Comparison of ENCODE assay signal across 8 cellular contexts in the genomic region with DNA sequence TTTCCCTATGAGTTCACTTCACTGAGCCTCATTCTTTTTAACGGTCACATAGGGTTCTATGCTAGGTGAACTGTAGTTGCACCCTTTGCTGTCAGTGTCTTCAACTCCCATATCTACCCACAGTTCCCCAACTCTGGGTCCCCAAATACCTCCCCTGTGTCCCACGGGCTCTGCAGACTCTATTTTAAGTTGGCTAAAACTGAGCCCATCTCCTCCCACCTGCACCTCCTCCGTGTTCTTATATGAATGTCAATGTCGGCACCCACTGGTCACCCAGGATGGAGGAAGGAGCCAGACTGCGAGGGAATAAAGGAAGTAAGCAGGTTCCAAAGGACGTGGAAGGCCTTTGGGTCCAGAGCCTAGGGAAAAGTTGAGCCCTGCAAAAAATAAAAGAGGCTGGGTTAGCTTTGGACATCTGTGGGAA. TPM values are rescaled to one million over a fixed set of nuclear protein-coding genes. Genes with fewer than 3 reads are reported as not detected.
DNase-seq lines count a peak whose midpoint lies in the region; ATAC-seq and TF ChIP-seq lines count a peak whose summit lies in the region.

No MANE protein-coding gene starts in this region.

- peaks cover 5% of the 10 kb centered on the region; the same call in 1 of the 2 replicates for H3K4me1 ChIP-seq in HUES6 (ENCODE audit: control insufficient read depth, insufficient read depth, low read length)

- no peak for ATAC-seq in central memory CD8-positive, alpha-beta T cell (replicated peaks; ENCODE audit: extremely low read depth, poor library complexity, severe bottlenecking)
- no peak for ATAC-seq in naive thymus-derived CD8-positive, alpha-beta T cell

- no peak overlapping the region for H3K9ac ChIP-seq in HUES6 (ENCODE audit: low read length)

- H3K4me3 Mint-ChIP-seq in central memory CD8-positive, alpha-beta T cell = peak overlapping the region; percentile 85
- H3K4me3 Mint-ChIP-seq in naive thymus-derived CD8-positive, alpha-beta T cell = peak overlapping the region; percentile 89 to 97 (median 94)

- peak overlapping the region; percentile 88 for H3K27ac Mint-ChIP-seq in central memory CD8-positive, alpha-beta T cell (ENCODE audit: low read depth)
- H3K27ac Mint-ChIP-seq in naive thymus-derived CD8-positive, alpha-beta T cell = peak overlapping the region; percentile 77 to 98 (median 94)

- H3K36me3 ChIP-seq in HUES6 (ENCODE audit: control insufficient read depth, insufficient read depth, low read length) = peaks cover 31% of the 10 kb centered on the region

- H3K9me3 ChIP-seq in AG04450 (ENCODE audit: control insufficient read depth, insufficient read depth, low read length) = no peaks in the 10 kb centered on the region; the same call in 1 of the 2 replicates
- no peaks in the 10 kb centered on the region for H3K9me3 ChIP-seq in HUES6 (ENCODE audit: control insufficient read depth, insufficient read depth, low read depth, low read length)

- H3K27me3 ChIP-seq in AG04450 (ENCODE audit: control insufficient read depth, insufficient read depth, low read length) = no peaks in the 10 kb centered on the region
- no peaks in the 10 kb centered on the region for H3K27me3 ChIP-seq in HUES6 (ENCODE audit: control insufficient read depth, insufficient read depth, low read length)

- CTCF ChIA-PET in AG04450 (lab: Charles Lee) = interaction anchor here (0.5 to 1.5 kb wide), 4 partner anchors 9 to 63 kb away, joined by 3 to 7 read pairs (median 6); no protein-coding TSS in a partner anchor

- TF ChIP-seq CTCF in AG04450 (IDR thresholded peaks at IDR 0.05; ENCODE audit: low read depth, low read length) = no peak

- no peaks in the 10 kb centered on the region for H3K27me3 Mint-ChIP-seq in central memory CD8-positive, alpha-beta T cell
- H3K27me3 Mint-ChIP-seq in naive thymus-derived CD8-positive, alpha-beta T cell = no peaks in the 10 kb centered on the region

- no peak overlapping the region for H3K27ac ChIP-seq in AG04450 (ENCODE audit: low read depth, low read length)
- no peak overlapping the region for H3K27ac ChIP-seq in HUES6 (ENCODE audit: low read depth, low read length)

- no peaks in the 10 kb centered on the region for H3K9me3 Mint-ChIP-seq in central memory CD8-positive, alpha-beta T cell
- H3K9me3 Mint-ChIP-seq in naive thymus-derived CD8-positive, alpha-beta T cell = no peaks in the 10 kb centered on the region

- peaks cover 23% of the 10 kb centered on the region for H3K36me3 Mint-ChIP-seq in central memory CD8-positive, alpha-beta T cell (ENCODE audit: insufficient read depth)
- peaks cover 0 to 25% (median 4%) of the 10 kb centered on the region in 3 donors for H3K36me3 Mint-ChIP-seq in naive thymus-derived CD8-positive, alpha-beta T cell

- H3K4me1 Mint-ChIP-seq in central memory CD8-positive, alpha-beta T cell = peaks cover 19% of the 10 kb centered on the region
- H3K4me1 Mint-ChIP-seq in naive thymus-derived CD8-positive, alpha-beta T cell = peaks cover 8 to 37% (median 16%) of the 10 kb centered on the region in 4 donors

- H3K4me3 ChIP-seq in AG04450 (ENCODE audit: low read depth, low read length) (peak overlapping the region; percentile 87), HUES6 (ENCODE audit: low read depth, low read length) (peak overlapping the region; percentile 46)

- no peak for DNase-seq in AG04450 (ENCODE audit: low read depth, low spot score)
- DNase-seq in central memory CD8-positive, alpha-beta T cell (ENCODE audit: low spot score in 2 of 2) = no peak
- no peak for DNase-seq in naive thymus-derived CD8-positive, alpha-beta T cell
- DNase-seq in SK-N-DZ (ENCODE audit: low spot score) = no peak
- DNase-seq in COR-L47 (lab: John Stamatoyannopoulos, UW) = no peak
- DNase-seq in DMS114 treated with DMSO at 0.1 percent for 48 hours (lab: John Stamatoyannopoulos, UW; ENCODE audit: unreplicated experiment) = no peak
- no peak for DNase-seq in retina

- POLR2A ChIA-PET in AG04450 (lab: Yijun Ruan, JAX) = no interaction called here
- POLR2A ChIA-PET in naive thymus-derived CD8-positive, alpha-beta T cell (lab: Charles Lee) = interaction anchor here (0.7 to 1.9 kb wide), 6 partner anchors 15 to 308 kb away, joined by 3 to 12 read pairs (median 6); a partner anchor contains a TSS

RNA-seq across cellular contexts. Expression of a gene that starts 0.8 kb away (rescaled TPM):
- polyA plus RNA-seq in AG04450 (2011; rRNA removed) = 33.6 and 42.7 TPM in 2 replicates
- 13.5 and 19.1 TPM in 2 replicates for polyA minus RNA-seq in AG04450 (2011; rRNA and poly(A)+ RNA removed)
- total RNA-seq in naive thymus-derived CD8-positive, alpha-beta T cell = 10 to 100 TPM; 63.3 to 65.6 TPM
- polyA plus RNA-seq in naive thymus-derived CD8-positive, alpha-beta T cell = 100 to 1,000 TPM in 1 of 3 donors, 10 to 100 TPM in 2; 85.3 to 126 (median 95.8) TPM
- polyA plus RNA-seq in SK-N-DZ (2014; cell fraction: cytosol; rRNA removed) = 264 and 310 TPM in 2 replicates
- 196 and 235 TPM in 2 replicates for polyA plus RNA-seq in SK-N-DZ (2014; cell fraction: nucleus; rRNA removed)

RNA-seq across cellular contexts. Expression of a gene that starts 6.6 kb away (rescaled TPM):
- 591 and 734 TPM in 2 replicates for polyA plus RNA-seq in AG04450 (2011; rRNA removed)
- 75.3 and 86.5 TPM in 2 replicates for polyA minus RNA-seq in AG04450 (2011; rRNA and poly(A)+ RNA removed)
- 100 to 1,000 TPM; 222 to 232 TPM for total RNA-seq in naive thymus-derived CD8-positive, alpha-beta T cell
- polyA plus RNA-seq in naive thymus-derived CD8-positive, alpha-beta T cell = 100 to 1,000 TPM; 694 to 819 (median 701) TPM
- 698 and 2,369 TPM in 2 replicates for polyA plus RNA-seq in SK-N-DZ (2014; cell fraction: cytosol; rRNA removed)
- 345 and 644 TPM in 2 replicates for polyA plus RNA-seq in SK-N-DZ (2014; cell fraction: nucleus; rRNA removed)

RNA-seq across cellular contexts. Expression of a gene that starts 15.4 kb away (rescaled TPM):
- 23.6 and 28.6 TPM in 2 replicates for polyA plus RNA-seq in AG04450 (2011; rRNA removed)
- 9.6 and 13.5 TPM in 2 replicates for polyA minus RNA-seq in AG04450 (2011; rRNA and poly(A)+ RNA removed)
- 10 to 100 TPM; 38.0 to 42.1 TPM for total RNA-seq in naive thymus-derived CD8-positive, alpha-beta T cell
- 10 to 100 TPM in 1 of 3 donors, 1 to 10 TPM in 2; 8.3 to 15.6 (median 8.5) TPM for polyA plus RNA-seq in naive thymus-derived CD8-positive, alpha-beta T cell
- 36.3 and 37.2 TPM in 2 replicates for polyA plus RNA-seq in SK-N-DZ (2014; cell fraction: cytosol; rRNA removed)
- polyA plus RNA-seq in SK-N-DZ (2014; cell fraction: nucleus; rRNA removed) = 29.3 and 47.2 TPM in 2 replicates
